14 cellular contexts compared by ENCODE assay signal in genomic region chr3:129176051-129176450, GRCh38. TPM values are rescaled to one million over a fixed set of nuclear protein-coding genes. Genes with fewer than 3 reads are reported as not detected.
DNase-seq lines count a peak whose midpoint lies in the region; ATAC-seq and TF ChIP-seq lines count a peak whose summit lies in the region.
"Had no signal": no experiment of that assay in that cellular context is flagged by ENCODE, and none has a peak within 500 bp of the region (broad histone marks: within the 10 kb centered on the region; RNA-seq: fewer than 3 reads in every experiment).

No MANE protein-coding gene starts in this region.

- no peak overlapping the region for H2BK120ac ChIP-seq in H9 (ENCODE audit: low read depth, low read length, poor library complexity, severe bottlenecking)

- no peak overlapping the region for H2AK5ac ChIP-seq in H9 (ENCODE audit: insufficient read length, low read length)

- intact Hi-C loops in left ventricle myocardium inferior (cut with micrococcal nuclease): no loop called here
- intact Hi-C loops in left cardiac atrium (cut with DNase I): no loop called here
- intact Hi-C loops in activated CD8-positive, alpha-beta T cell treated with anti-CD3 and anti-CD28 coated beads for 36 hours (cut with micrococcal nuclease): no loop called here
- intact Hi-C loops in ascending aorta (cut with DNase I): no loop called here

- TF ChIP-seq CTCF in left ventricle myocardium inferior (IDR thresholded peaks at IDR 0.05; ENCODE audit: borderline replicate concordance): no peak
- no peak for TF ChIP-seq CTCF in activated CD8-positive, alpha-beta T cell treated with anti-CD3 and anti-CD28 coated beads for 36 hours (IDR thresholded peaks at IDR 0.05)
- TF ChIP-seq CTCF in right atrium auricular region (IDR thresholded peaks at IDR 0.05): no peak
- TF ChIP-seq CTCF in ascending aorta (IDR thresholded peaks at IDR 0.05): no peak
- TF ChIP-seq CTCF in H9 (conservative IDR thresholded peaks at IDR 0.05): no peak

- no peaks in the 10 kb centered on the region for H3K27me3 ChIP-seq in left ventricle myocardium inferior (ENCODE audit: low read depth)
- H3K27me3 ChIP-seq in right atrium auricular region: no peaks in the 10 kb centered on the region
- no peaks in the 10 kb centered on the region for H3K27me3 ChIP-seq in subcutaneous abdominal adipose tissue (ENCODE audit: control insufficient read depth in 5 of 5, insufficient read depth in 4 of 5, low read length in 5 of 5)
- no peaks in the 10 kb centered on the region for H3K27me3 ChIP-seq in ascending aorta
- H3K27me3 ChIP-seq in H9 (ENCODE audit: insufficient read depth, low read length): no peaks in the 10 kb centered on the region
- H3K27me3 ChIP-seq: body of pancreas, neural progenitor cell had no signal

- no peak overlapping the region for H3K23ac ChIP-seq in H9 (ENCODE audit: insufficient read length, low read depth, low read length)

- no peak overlapping the region for H4K5ac ChIP-seq in H9 (ENCODE audit: insufficient read length, low read depth, low read length)

- no peak overlapping the region for H2BK12ac ChIP-seq in H9 (ENCODE audit: insufficient read length, low read depth, low read length)

- H3K27ac Mint-ChIP-seq in activated CD8-positive, alpha-beta T cell treated with anti-CD3 and anti-CD28 coated beads for 36 hours: peak overlapping the region; percentile 52
- peak overlapping the region in 1 of 3 experiments; percentile 42; a peak in 3 of 7 replicates for H3K27ac Mint-ChIP-seq in H9
- H3K27ac Mint-ChIP-seq: neural progenitor cell had no signal

- no peak overlapping the region for H3K18ac ChIP-seq in H9 (ENCODE audit: insufficient read length, low read depth, low read length)

- no peak overlapping the region for H2BK20ac ChIP-seq in H9 (ENCODE audit: low read depth, low read length, poor library complexity, severe bottlenecking)

- peaks cover 30% of the 10 kb centered on the region for H3K36me3 ChIP-seq in left ventricle myocardium inferior
- H3K36me3 ChIP-seq in right atrium auricular region: peaks cover 24% of the 10 kb centered on the region
- peaks cover 5 to 22% (median 10%) of the 10 kb centered on the region in 5 donors for H3K36me3 ChIP-seq in subcutaneous abdominal adipose tissue (ENCODE audit: control insufficient read depth in 5 of 5, insufficient read depth in 5 of 5, low read length in 5 of 5)
- peaks cover 19 to 25% of the 10 kb centered on the region in 2 donors for H3K36me3 ChIP-seq in ascending aorta

- peak overlapping the region; percentile 100 for H3K27ac ChIP-seq in left ventricle myocardium inferior (replicated peaks)
- peak overlapping the region; percentile 31 to 37 for H3K27ac ChIP-seq in right atrium auricular region
- peak overlapping the region; percentile 19 for H3K27ac ChIP-seq in subcutaneous abdominal adipose tissue (ENCODE audit: low read depth, low read length)
- H3K27ac ChIP-seq in ascending aorta: peak overlapping the region in 1 of 2 donors; percentile 20
- H3K27ac ChIP-seq in H9 (ENCODE audit: insufficient read length, low read depth, low read length): no peak overlapping the region
- H3K27ac ChIP-seq: body of pancreas, neural progenitor cell had no signal

- no peak overlapping the region for H2BK15ac ChIP-seq in H9 (ENCODE audit: low read depth, low read length)

- no peaks in the 10 kb centered on the region for H3K9me3 ChIP-seq in left ventricle myocardium inferior (replicated peaks)
- H3K9me3 ChIP-seq in right atrium auricular region: no peaks in the 10 kb centered on the region
- H3K9me3 ChIP-seq in subcutaneous abdominal adipose tissue (ENCODE audit: control insufficient read depth in 5 of 5, low read length in 5 of 5): no peaks in the 10 kb centered on the region
- no peaks in the 10 kb centered on the region for H3K9me3 ChIP-seq in ascending aorta
- no peaks in the 10 kb centered on the region for H3K9me3 ChIP-seq in H9 (ENCODE audit: control insufficient read depth, low read depth, low read length)
- H3K9me3 ChIP-seq: body of pancreas had no signal

- CTCF ChIA-PET in activated CD8-positive, alpha-beta T cell treated with anti-CD3 and anti-CD28 coated beads for 36 hours (lab: Charles Lee): interaction anchor here (1.0 to 1.9 kb wide), 3 partner anchors 70 to 206 kb away, joined by 3 to 8 read pairs (median 4); no protein-coding TSS in a partner anchor

- no peak overlapping the region for H4K8ac ChIP-seq in H9 (replicated peaks; ENCODE audit: insufficient read length, low read depth, low read length)

- no peak overlapping the region for H2AFZ ChIP-seq in H9 (ENCODE audit: low read length)
- H2AFZ ChIP-seq: neural progenitor cell had no signal

- H3K4me3 Mint-ChIP-seq in activated CD8-positive, alpha-beta T cell treated with anti-CD3 and anti-CD28 coated beads for 36 hours: peak overlapping the region; percentile 25
- H3K4me3 Mint-ChIP-seq in H9: no peak overlapping the region
- H3K4me3 Mint-ChIP-seq: neural progenitor cell had no signal

- H3K9ac ChIP-seq in subcutaneous abdominal adipose tissue (ENCODE audit: low read length in 5 of 5) (peak overlapping the region in 1 of 5 donors; percentile 30), H9 (ENCODE audit: extremely low read depth, insufficient read length, low read length) (no peak overlapping the region)
- H3K9ac ChIP-seq: neural progenitor cell had no signal

- H3K4me3 ChIP-seq in left ventricle myocardium inferior: peak overlapping the region; percentile 99
- H3K4me3 ChIP-seq in right atrium auricular region: no peak overlapping the region
- H3K4me3 ChIP-seq in subcutaneous abdominal adipose tissue (ENCODE audit: low read depth in 1 of 5, low read length in 5 of 5): no peak overlapping the region
- H3K4me3 ChIP-seq in ascending aorta: peak overlapping the region in 1 of 2 donors; percentile 0
- H3K4me3 ChIP-seq: body of pancreas, lung, neural progenitor cell had no signal

- H3K9me3 Mint-ChIP-seq in activated CD8-positive, alpha-beta T cell treated with anti-CD3 and anti-CD28 coated beads for 36 hours: no peaks in the 10 kb centered on the region
- no peaks in the 10 kb centered on the region for H3K9me3 Mint-ChIP-seq in H9
- H3K9me3 Mint-ChIP-seq: neural progenitor cell had no signal

- no peak overlapping the region for H4K91ac ChIP-seq in H9 (ENCODE audit: insufficient read length, low read depth, low read length)

- H2BK5ac ChIP-seq in H9 (ENCODE audit: insufficient read length, low read length): no peak overlapping the region

- no peak overlapping the region for H3T11ph ChIP-seq in H9 (ENCODE audit: low read length)

- H3K14ac ChIP-seq in H9 (ENCODE audit: insufficient read depth, low read length): no peak overlapping the region

- peaks cover 70% of the 10 kb centered on the region for H3K4me1 Mint-ChIP-seq in activated CD8-positive, alpha-beta T cell treated with anti-CD3 and anti-CD28 coated beads for 36 hours (ENCODE audit: low read depth)
- peaks cover 15 to 17% of the 10 kb centered on the region in 2 experiments for H3K4me1 Mint-ChIP-seq in H9

- WGBS in H9 (ENCODE audit: extremely low coverage, insufficient read length, low lambda C conversion rate): no CpG with 5 or more reads among the region's 1 CpG

- no peaks in the 10 kb centered on the region for H3K23me2 ChIP-seq in H9 (ENCODE audit: insufficient read length, low read depth, low read length, poor library complexity, severe bottlenecking)

- POLR2A ChIA-PET in activated CD8-positive, alpha-beta T cell treated with anti-CD3 and anti-CD28 coated beads for 36 hours (lab: Charles Lee): interaction anchor here (0.6 to 1.4 kb wide), 7 partner anchors 10 to 173 kb away, joined by 3 to 8 read pairs (median 3); partner anchors contain the start of gene RAB43

- H3K36me3 Mint-ChIP-seq in activated CD8-positive, alpha-beta T cell treated with anti-CD3 and anti-CD28 coated beads for 36 hours (ENCODE audit: low read depth): peaks cover 81% of the 10 kb centered on the region
- peaks cover 35 to 67% (median 56%) of the 10 kb centered on the region in 3 experiments; a peak in 6 of 7 replicates for H3K36me3 Mint-ChIP-seq in H9 (ENCODE audit: insufficient read depth in 1 of 3, low read depth in 3 of 3)

- H3K4me1 ChIP-seq in left ventricle myocardium inferior: peaks cover 98% of the 10 kb centered on the region
- peaks cover 0 to 100% of the 10 kb centered on the region in 2 donors for H3K4me1 ChIP-seq in right atrium auricular region
- peaks cover 9 to 78% (median 72%) of the 10 kb centered on the region in 5 donors for H3K4me1 ChIP-seq in subcutaneous abdominal adipose tissue (ENCODE audit: control insufficient read depth in 5 of 5, insufficient read depth in 5 of 5, low read length in 5 of 5)
- H3K4me1 ChIP-seq in ascending aorta: peaks cover 27 to 86% of the 10 kb centered on the region in 2 donors
- no peaks in the 10 kb centered on the region; the same call in 1 of the 2 replicates for H3K4me1 ChIP-seq in H9 (ENCODE audit: insufficient read depth, low read length)

- no peak overlapping the region for H3K4me2 ChIP-seq in H9 (ENCODE audit: insufficient read depth, insufficient read length, low read length)
- H3K4me2 ChIP-seq: neural progenitor cell had no signal

- ATAC-seq in left cardiac atrium: no peak
- no peak for ATAC-seq in activated CD8-positive, alpha-beta T cell treated with anti-CD3 and anti-CD28 coated beads for 36 hours
- ATAC-seq: body of pancreas had no signal

- H3K27me3 Mint-ChIP-seq in activated CD8-positive, alpha-beta T cell treated with anti-CD3 and anti-CD28 coated beads for 36 hours: no peaks in the 10 kb centered on the region
- no peaks in the 10 kb centered on the region for H3K27me3 Mint-ChIP-seq in H9 (ENCODE audit: low read depth)

- no peaks in the 10 kb centered on the region for H4K20me1 ChIP-seq in H9 (ENCODE audit: control insufficient read depth, insufficient read depth, insufficient read length)

- DNase-seq in left ventricle myocardium inferior: no peak
- DNase-seq in left cardiac atrium: no peak
- no peak for DNase-seq in activated CD8-positive, alpha-beta T cell treated with anti-CD3 and anti-CD28 coated beads for 36 hours
- no peak for DNase-seq in right atrium auricular region (ENCODE audit: low spot score)
- DNase-seq in ascending aorta (ENCODE audit: low spot score in 2 of 2): no peak
- DNase-seq in H9: no peak
- DNase-seq in NCI-H1930 (lab: John Stamatoyannopoulos, UW): no peak
- DNase-seq: body of pancreas; foreskin fibroblast; NCI-H446 treated with DMSO at 0.1 percent for 48 hours; stimulated activated CD4-positive, alpha-beta T cell treated with anti-CD3 and anti-CD28 coated beads, Interleukin-4, amount 100 ng/mL, for 4 hours had no signal

- H3K56ac ChIP-seq in H9 (ENCODE audit: insufficient read length, low read depth, low read length): no peak overlapping the region

- peaks cover 76% of the 10 kb centered on the region for H3K79me2 ChIP-seq in H9 (ENCODE audit: insufficient read depth, low read length)

- no peak overlapping the region for H3K4ac ChIP-seq in H9 (ENCODE audit: low read depth, low read length)

- peaks cover 3% of the 10 kb centered on the region for H3K79me1 ChIP-seq in H9 (ENCODE audit: insufficient read depth, low read depth, low read length, poor library complexity, severe bottlenecking)

RNA-seq across cellular contexts. Expression of gene CNBP, which starts 7.6 kb away (rescaled TPM):
- 490 TPM for total RNA-seq in left ventricle myocardium inferior
- 100 to 1,000 TPM; 342 to 378 TPM for total RNA-seq in left cardiac atrium
- 100 to 1,000 TPM; 453 to 454 TPM for total RNA-seq in activated CD8-positive, alpha-beta T cell treated with anti-CD3 and anti-CD28 coated beads for 36 hours
- 100 to 1,000 TPM; 440 to 569 TPM for total RNA-seq in right atrium auricular region
- total RNA-seq in ascending aorta: 166 TPM
- 433 and 443 TPM in 2 replicates for total RNA-seq in H9 (2021)

RNA-seq across cellular contexts. Expression of gene ISY1, which starts 15.2 kb away (rescaled TPM):
- total RNA-seq in left ventricle myocardium inferior (21.3 TPM), left cardiac atrium (10 to 100 TPM; 23.3 to 28.3 TPM), right atrium auricular region (10 to 100 TPM; 14.3 to 19.6 TPM), ascending aorta (22.5 TPM), H9 (2021) (28.1 TPM in 2 replicates)
- 10 to 100 TPM; 66.7 to 68.5 TPM for total RNA-seq in activated CD8-positive, alpha-beta T cell treated with anti-CD3 and anti-CD28 coated beads for 36 hours

RNA-seq across cellular contexts. Expression of gene RAB43, which starts 54.4 kb away (rescaled TPM):
- total RNA-seq in left ventricle myocardium inferior (3.3 TPM), left cardiac atrium (1 to 10 TPM; 6.4 to 6.9 TPM), right atrium auricular region (1 to 10 TPM; 5.3 to 8.2 TPM), ascending aorta (72.9 TPM), H9 (2021) (13.6 and 14.8 TPM in 2 replicates)
- total RNA-seq in activated CD8-positive, alpha-beta T cell treated with anti-CD3 and anti-CD28 coated beads for 36 hours: 10 to 100 TPM; 41.6 to 44.1 TPM
